19 cellular contexts compared by ENCODE assay signal in the genomic region with DNA sequence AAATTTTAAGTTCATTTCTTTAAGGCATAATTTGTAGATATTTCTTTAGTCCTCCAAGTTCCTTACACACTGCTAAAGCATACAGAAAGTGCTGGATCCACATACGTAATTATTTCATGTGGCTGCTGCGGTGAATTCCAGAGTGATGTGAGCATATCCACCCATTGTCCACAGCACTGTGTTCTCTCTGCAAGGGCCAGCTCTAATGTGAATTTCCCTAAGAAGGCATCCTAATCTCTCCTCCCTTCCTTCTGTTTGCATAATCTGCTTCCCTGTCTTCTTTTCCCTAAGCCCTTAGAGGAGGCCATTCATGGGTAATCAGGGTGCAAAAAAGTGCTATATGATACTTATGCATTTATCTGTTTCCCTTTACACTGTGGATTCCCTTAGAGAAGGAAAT. TPM values are rescaled to one million over a fixed set of nuclear protein-coding genes. Genes with fewer than 3 reads are reported as not detected.
DNase-seq lines count a peak whose midpoint lies in the region; TF ChIP-seq lines count a peak whose summit lies in the region.
"Had no signal": no experiment of that assay in that cellular context is flagged by ENCODE, and none has a peak within 500 bp of the region (broad histone marks: within the 10 kb centered on the region; RNA-seq: fewer than 3 reads in every experiment).

No MANE protein-coding gene starts in this region.

- H3K36me3 ChIP-seq in HUES48 (ENCODE audit: control insufficient read depth, insufficient read depth, low read length) (no peaks in the 10 kb centered on the region), subcutaneous abdominal adipose tissue (ENCODE audit: control insufficient read depth in 5 of 5, insufficient read depth in 5 of 5, low read length in 5 of 5) (peaks cover 0 to 2% (median 0%) of the 10 kb centered on the region in 5 donors)
- H3K36me3 ChIP-seq: BLaER1 had no signal

- no peak overlapping the region for H3K9ac ChIP-seq in HUES48 (ENCODE audit: low read depth, low read length)
- peak overlapping the region in 2 of 5 donors; percentile 0 to 33 for H3K9ac ChIP-seq in subcutaneous abdominal adipose tissue (ENCODE audit: low read length in 5 of 5)
- H3K9ac ChIP-seq: BLaER1 had no signal

- H3K4me3 Mint-ChIP-seq in activated CD4-positive, alpha-beta T cell treated with anti-CD3 and anti-CD28 coated beads, Interleukin-2, amount 10 ng/mL, durations not matched to agents 24 days and 14 days = no peak overlapping the region

- H3K27ac ChIP-seq in HUES48 (ENCODE audit: low read depth, low read length) (peak overlapping the region; percentile 5), dorsolateral prefrontal cortex (peak overlapping the region in 40 of 59 donors; percentile 12 to 81 (median 56)), subcutaneous abdominal adipose tissue (ENCODE audit: low read depth, low read length) (peak overlapping the region; percentile 82)
- H3K27ac ChIP-seq: BLaER1 had no signal

- no peak overlapping the region for H3K27ac Mint-ChIP-seq in activated CD4-positive, alpha-beta T cell treated with anti-CD3 and anti-CD28 coated beads, Interleukin-2, amount 10 ng/mL, durations not matched to agents 24 days and 14 days

- H3K9me3 ChIP-seq in HUES48 (ENCODE audit: control insufficient read depth, insufficient read depth, low read length) (no peaks in the 10 kb centered on the region), subcutaneous abdominal adipose tissue (ENCODE audit: control insufficient read depth in 5 of 5, low read length in 5 of 5) (no peaks in the 10 kb centered on the region)
- H3K9me3 ChIP-seq: BLaER1 had no signal

- no peak for TF ChIP-seq CTCF in dorsolateral prefrontal cortex (IDR thresholded peaks at IDR 0.05 in 54 of 56, conservative IDR thresholded peaks at IDR 0.05 in 2 of 56; ENCODE audit: low read depth in 1 of 56, partially characterized antibody in 56 of 56)

- peaks cover 13% of the 10 kb centered on the region for H3K4me1 ChIP-seq in HUES48 (ENCODE audit: control insufficient read depth, insufficient read depth, low read length)
- peaks cover 2 to 56% (median 39%) of the 10 kb centered on the region in 5 donors for H3K4me1 ChIP-seq in subcutaneous abdominal adipose tissue (ENCODE audit: control insufficient read depth in 5 of 5, insufficient read depth in 5 of 5, low read length in 5 of 5)
- H3K4me1 ChIP-seq: BLaER1 had no signal

- H3K27me3 ChIP-seq in HUES48 (ENCODE audit: control insufficient read depth, insufficient read depth, low read length) (no peaks in the 10 kb centered on the region), dorsolateral prefrontal cortex (no peaks in the 10 kb centered on the region), subcutaneous abdominal adipose tissue (ENCODE audit: control insufficient read depth in 5 of 5, insufficient read depth in 4 of 5, low read length in 5 of 5) (no peaks in the 10 kb centered on the region)
- H3K27me3 ChIP-seq: BLaER1 had no signal

- no peaks in the 10 kb centered on the region for H3K4me1 Mint-ChIP-seq in activated CD4-positive, alpha-beta T cell treated with anti-CD3 and anti-CD28 coated beads, Interleukin-2, amount 10 ng/mL, durations not matched to agents 24 days and 14 days

- no peak for DNase-seq in dorsolateral prefrontal cortex
- peak; percentile 17 for DNase-seq in kidney tubule cell (ENCODE audit: low spot score)
- no peak for DNase-seq in stimulated activated CD4-positive, alpha-beta T cell treated with anti-CD3 and anti-CD28 coated beads, Interleukin-12 subunit alpha, Interleukin-12 subunit beta, amount 100 ng/mL, for 4 hours
- DNase-seq in activated CD4-positive, alpha-beta T cell treated with anti-CD3 and anti-CD28 coated beads, Interleukin-2, amount 10 ng/mL, durations not matched to agents 24 days and 14 days = no peak
- no peak for DNase-seq in middle frontal gyrus (ENCODE audit: extremely low spot score, low spot score)
- DNase-seq in T1000 (lab: John Stamatoyannopoulos, UW) = no peak
- DNase-seq: activated CD4-positive, alpha-beta T cell treated with anti-CD3 and anti-CD28 coated beads, Interleukin-2, amount 50 U/mL, for 1 hour; DMS79 treated with DMSO at 0.1 percent for 48 hours; hypothalamus; midbrain; NCI-H1436 treated with DMSO at 0.1 percent for 48 hours; NCI-H526 treated with DMSO at 0.1 percent for 48 hours; RPMI8226; stimulated activated CD4-positive, alpha-beta T cell treated with anti-CD3 and anti-CD28 coated beads, Interleukin-4, amount 100 ng/mL, for 1 hour; stimulated activated naive CD4-positive, alpha-beta T cell had no signal

- H3K4me3 ChIP-seq in HUES48 (ENCODE audit: low read depth, low read length) (no peak overlapping the region), dorsolateral prefrontal cortex (no peak overlapping the region), subcutaneous abdominal adipose tissue (ENCODE audit: low read depth in 1 of 5, low read length in 5 of 5) (no peak overlapping the region)
- H3K4me3 ChIP-seq: BLaER1, K562 had no signal

- H3K36me3 Mint-ChIP-seq in activated CD4-positive, alpha-beta T cell treated with anti-CD3 and anti-CD28 coated beads, Interleukin-2, amount 10 ng/mL, durations not matched to agents 24 days and 14 days (ENCODE audit: low read depth) = no peaks in the 10 kb centered on the region

- peaks cover 3% of the 10 kb centered on the region for H3K27me3 Mint-ChIP-seq in activated CD4-positive, alpha-beta T cell treated with anti-CD3 and anti-CD28 coated beads, Interleukin-2, amount 10 ng/mL, durations not matched to agents 24 days and 14 days

- intact Hi-C loops in dorsolateral prefrontal cortex (cut with DNase I) = no loop called here
- intact Hi-C loops in activated CD4-positive, alpha-beta T cell treated with anti-CD3 and anti-CD28 coated beads, Interleukin-2, amount 10 ng/mL, durations not matched to agents 24 days and 14 days (cut with micrococcal nuclease) = no loop called here

- H3K9me3 Mint-ChIP-seq in activated CD4-positive, alpha-beta T cell treated with anti-CD3 and anti-CD28 coated beads, Interleukin-2, amount 10 ng/mL, durations not matched to agents 24 days and 14 days = no peaks in the 10 kb centered on the region

RNA-seq across cellular contexts. Expression of a gene that starts 57.2 kb away (rescaled TPM):
- total RNA-seq in dorsolateral prefrontal cortex = 10 to 100 TPM; 11.3 to 54.1 (median 24.6) TPM
- total RNA-seq in activated CD4-positive, alpha-beta T cell treated with anti-CD3 and anti-CD28 coated beads, Interleukin-2, amount 10 ng/mL, durations not matched to agents 24 days and 14 days = not detected in 2 replicates

Comparison
In these comparisons a context has a peak if more than half of its experiments do, and no peak if none do; other contexts are left out.
1. H3K27ac ChIP-seq: peak in every context shown above with its lines; median percentile 82 in subcutaneous abdominal adipose tissue; 56 in dorsolateral prefrontal cortex; 5 in HUES48.
2. RNA of a gene that starts 57.2 kb away (total RNA-seq): 11.3 to 54.1 TPM in dorsolateral prefrontal cortex; not detected in activated CD4-positive, alpha-beta T cell treated with anti-CD3 and anti-CD28 coated beads, Interleukin-2, amount 10 ng/mL, durations not matched to agents 24 days and 14 days; every median in the first group is over 10 times any median in the second.